Comparison of ENCODE assay signal across 32 cellular contexts in genomic region chr9:14760060-14760459, GRCh38. TPM values are rescaled to one million over a fixed set of nuclear protein-coding genes. Genes with fewer than 3 reads are reported as not detected.
"Had no signal": no experiment of that assay in that cellular context is flagged by ENCODE, and none has a peak within 500 bp of the region (broad histone marks: within the 10 kb centered on the region; RNA-seq: fewer than 3 reads in every experiment).

No MANE protein-coding gene starts in this region.

- H3K27ac Mint-ChIP-seq: stimulated activated effector memory CD8-positive, alpha-beta T cell treated with anti-CD3 and anti-CD28 coated beads, Interleukin-12 subunit alpha, Interleukin-12 subunit beta, amount 100 ng/mL, for 72 hours; stimulated activated memory B cell treated with anti-CD40 and anti-IgM and Interleukin-4, amounts not matched to agents 10 μg/mL and 1 μg/mL and 100 μg/mL, for 72 hours; stimulated activated naive B cell treated with anti-CD40 and anti-IgM and Interleukin-4, amounts not matched to agents 10 μg/mL and 1 μg/mL and 100 μg/mL, for 72 hours; stimulated activated naive CD8-positive, alpha-beta T cell treated with anti-CD3 and anti-CD28 coated beads, Interleukin-15, amount 100 ng/mL, for 72 hours; stimulated activated naive CD8-positive, alpha-beta T cell treated with anti-CD3 and anti-CD28 coated beads, Interleukin-15, Interleukin-2, amounts not matched to agents 100 ng/mL and 50 ng/mL, for 24 hours; type B pancreatic cell had no signal

- H3K27me3 ChIP-seq: stomach, suprapubic skin, testis, thyroid gland, tibial artery, tibial nerve, transverse colon, upper lobe of left lung, upper lobe of right lung, uterus, vagina had no signal

- H3K9me3 Mint-ChIP-seq: stimulated activated effector memory CD8-positive, alpha-beta T cell treated with anti-CD3 and anti-CD28 coated beads, Interleukin-12 subunit alpha, Interleukin-12 subunit beta, amount 100 ng/mL, for 72 hours; stimulated activated naive CD8-positive, alpha-beta T cell treated with anti-CD3 and anti-CD28 coated beads, Interleukin-15, amount 100 ng/mL, for 72 hours; stimulated activated naive CD8-positive, alpha-beta T cell treated with anti-CD3 and anti-CD28 coated beads, Interleukin-15, Interleukin-2, amounts not matched to agents 100 ng/mL and 50 ng/mL, for 24 hours had no signal

- H3K4me3 Mint-ChIP-seq: stimulated activated effector memory CD8-positive, alpha-beta T cell treated with anti-CD3 and anti-CD28 coated beads, Interleukin-12 subunit alpha, Interleukin-12 subunit beta, amount 100 ng/mL, for 72 hours; stimulated activated memory B cell treated with anti-CD40 and anti-IgM and Interleukin-4, amounts not matched to agents 10 μg/mL and 1 μg/mL and 100 μg/mL, for 72 hours; stimulated activated naive B cell treated with anti-CD40 and anti-IgM and Interleukin-4, amounts not matched to agents 10 μg/mL and 1 μg/mL and 100 μg/mL, for 72 hours; stimulated activated naive CD8-positive, alpha-beta T cell treated with anti-CD3 and anti-CD28 coated beads, Interleukin-15, amount 100 ng/mL, for 72 hours; stimulated activated naive CD8-positive, alpha-beta T cell treated with anti-CD3 and anti-CD28 coated beads, Interleukin-15, Interleukin-2, amounts not matched to agents 100 ng/mL and 50 ng/mL, for 24 hours; type B pancreatic cell had no signal

- H3K36me3 Mint-ChIP-seq: stimulated activated effector memory CD8-positive, alpha-beta T cell treated with anti-CD3 and anti-CD28 coated beads, Interleukin-12 subunit alpha, Interleukin-12 subunit beta, amount 100 ng/mL, for 72 hours; stimulated activated memory B cell treated with anti-CD40 and anti-IgM and Interleukin-4, amounts not matched to agents 10 μg/mL and 1 μg/mL and 100 μg/mL, for 72 hours; stimulated activated naive B cell treated with anti-CD40 and anti-IgM and Interleukin-4, amounts not matched to agents 10 μg/mL and 1 μg/mL and 100 μg/mL, for 72 hours had no signal

- H3K36me3 ChIP-seq: stomach, suprapubic skin, thyroid gland, tibial nerve, transverse colon, upper lobe of left lung, upper lobe of right lung, uterus, vagina had no signal

- DNase-seq: stimulated activated CD4-positive, alpha-beta T cell treated with anti-CD3 and anti-CD28 coated beads, Interleukin-2, amount 100 ng/mL, for 48 hours; stimulated activated CD4-positive, alpha-beta T cell treated with anti-CD3 and anti-CD28 coated beads, Interleukin-4, amount 100 ng/mL, for 1 hour; stimulated activated CD4-positive, alpha-beta T cell treated with anti-CD3 and anti-CD28 coated beads, Interleukin-4, amount 100 ng/mL, for 24 hours; stimulated activated CD4-positive, alpha-beta T cell treated with anti-CD3 and anti-CD28 coated beads, Interleukin-4, amount 100 ng/mL, for 4 hours; stimulated activated CD8-positive, alpha-beta memory T cell treated with anti-CD3 and anti-CD28 coated beads, Interleukin-4, amount 100 ng/mL, for 48 hours; stimulated activated naive B cell treated with anti-CD40 and anti-IgM and Interleukin-4, amounts not matched to agents 10 μg/mL and 1 μg/mL and 100 μg/mL, for 72 hours; stimulated activated naive CD4-positive, alpha-beta T cell; stimulated activated naive CD4-positive, alpha-beta T cell treated with Interleukin-2 at 50 U/mL for 16 hours; stimulated activated naive CD8-positive, alpha-beta T cell treated with anti-CD3 and anti-CD28 coated beads, Interleukin-15, amount 100 ng/mL, for 72 hours; stimulated activated naive CD8-positive, alpha-beta T cell treated with anti-CD3 and anti-CD28 coated beads, Interleukin-15, Interleukin-2, amounts not matched to agents 100 U/mL and 50 U/mL, for 24 hours; stomach; substantia nigra; testis; thyroid gland; tibial artery; transverse colon; upper lobe of left lung; upper lobe of right lung; uterus had no signal

- FAIRE-seq: urothelium cell line had no signal

- H3K27ac ChIP-seq: stomach, suprapubic skin, testis, thoracic aorta, thyroid gland, tibial artery, tibial nerve, transverse colon, upper lobe of left lung, upper lobe of right lung, uterus, vagina had no signal

- H3K9me3 ChIP-seq: stomach, suprapubic skin, testis, thoracic aorta, thyroid gland, tibial artery, tibial nerve, transverse colon, upper lobe of left lung, upper lobe of right lung, uterus, vagina had no signal

- H3K4me1 Mint-ChIP-seq: stimulated activated effector memory CD8-positive, alpha-beta T cell treated with anti-CD3 and anti-CD28 coated beads, Interleukin-12 subunit alpha, Interleukin-12 subunit beta, amount 100 ng/mL, for 72 hours; stimulated activated memory B cell treated with anti-CD40 and anti-IgM and Interleukin-4, amounts not matched to agents 10 μg/mL and 1 μg/mL and 100 μg/mL, for 72 hours; stimulated activated naive B cell treated with anti-CD40 and anti-IgM and Interleukin-4, amounts not matched to agents 10 μg/mL and 1 μg/mL and 100 μg/mL, for 72 hours; stimulated activated naive CD8-positive, alpha-beta T cell treated with anti-CD3 and anti-CD28 coated beads, Interleukin-15, amount 100 ng/mL, for 72 hours had no signal

- H3K4me3 ChIP-seq: stomach, suprapubic skin, testis, thoracic aorta, thyroid gland, tibial artery, tibial nerve, transverse colon, upper lobe of left lung, upper lobe of right lung, uterus, vagina had no signal

- ATAC-seq: stimulated activated effector memory CD8-positive, alpha-beta T cell treated with anti-CD3 and anti-CD28 coated beads, Interleukin-12 subunit alpha, Interleukin-12 subunit beta, amount 100 ng/mL, for 72 hours; stimulated activated memory B cell treated with anti-CD40 and anti-IgM and Interleukin-4, amounts not matched to agents 10 μg/mL and 1 μg/mL and 100 μg/mL, for 72 hours; stimulated activated naive B cell treated with anti-CD40 and anti-IgM and Interleukin-4, amounts not matched to agents 10 μg/mL and 1 μg/mL and 100 μg/mL, for 72 hours; stimulated activated naive CD8-positive, alpha-beta T cell treated with anti-CD3 and anti-CD28 coated beads, Interleukin-15, amount 100 ng/mL, for 72 hours; stimulated activated naive CD8-positive, alpha-beta T cell treated with anti-CD3 and anti-CD28 coated beads, Interleukin-15, Interleukin-2, amounts not matched to agents 100 U/mL and 50 U/mL, for 24 hours; upper lobe of right lung had no signal

- H3K27me3 Mint-ChIP-seq: type B pancreatic cell had no signal

- H3K4me1 ChIP-seq: stomach, suprapubic skin, testis, thyroid gland, tibial artery, tibial nerve, transverse colon, upper lobe of left lung, upper lobe of right lung, uterus, vagina had no signal

RNA-seq across cellular contexts. Expression of gene CER1, which starts 37.5 kb away (rescaled TPM):
- total RNA-seq: stomach, subcutaneous adipose tissue, suprapubic skin, temporal lobe, thoracic aorta, thyroid gland, upper lobe of left lung, upper lobe of right lung, ureter, vagina had no signal
- polyA plus RNA-seq: stomach, urinary bladder had no signal
